8 cellular contexts compared by ENCODE assay signal in the genomic region with DNA sequence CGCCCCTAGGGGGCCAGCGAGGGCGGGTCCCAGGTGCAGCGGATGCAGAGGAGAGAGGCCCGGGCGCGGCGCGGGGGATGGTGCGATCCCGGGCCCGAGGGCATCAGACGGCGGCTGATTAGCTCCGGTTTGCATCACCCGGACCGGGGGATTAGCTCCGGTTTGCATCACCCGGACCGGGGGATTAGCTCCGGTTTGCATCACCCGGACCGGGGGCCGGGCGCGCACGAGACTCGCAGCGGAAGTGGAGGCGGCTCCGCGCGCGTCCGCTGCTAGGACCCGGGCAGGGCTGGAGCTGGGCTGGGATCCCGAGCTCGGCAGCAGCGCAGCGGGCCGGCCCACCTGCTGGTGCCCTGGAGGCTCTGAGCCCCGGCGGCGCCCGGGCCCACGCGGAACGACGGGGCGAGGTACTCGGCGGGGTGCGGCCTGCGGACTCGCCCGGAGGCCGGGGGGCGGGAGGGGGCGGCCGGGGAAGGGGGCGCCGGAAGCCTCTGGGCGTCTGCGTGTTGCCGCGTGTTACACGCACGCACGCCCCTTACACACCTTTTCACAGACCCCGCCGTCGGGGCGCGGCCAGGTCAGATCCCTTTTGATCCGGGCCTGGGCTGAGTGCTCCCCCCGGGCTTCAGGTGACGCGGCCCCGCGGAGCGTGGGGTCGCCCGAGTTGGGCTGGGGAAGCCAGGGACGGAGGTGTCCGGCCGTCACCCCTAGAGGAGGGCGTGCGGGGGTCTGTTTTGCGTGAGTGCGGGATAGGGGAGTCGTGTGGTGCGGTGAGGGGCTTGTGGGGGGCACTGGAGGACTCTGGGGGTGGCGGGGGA. TPM values are rescaled to one million over a fixed set of nuclear protein-coding genes. Genes with fewer than 3 reads are reported as not detected.
DNase-seq lines count a peak whose midpoint lies in the region; ATAC-seq and TF ChIP-seq lines count a peak whose summit lies in the region.

No MANE protein-coding gene starts in this region.

- H3K4me1 Mint-ChIP-seq in Caco-2 (ENCODE audit: low read depth, unreplicated experiment): peaks cover 19% of the 10 kb centered on the region
- peaks cover 25% of the 10 kb centered on the region for H3K4me1 Mint-ChIP-seq in activated naive CD4-positive, alpha-beta T cell treated with anti-CD3 and anti-CD28 coated beads for 36 hours (ENCODE audit: low read depth)

- H3K36me3 Mint-ChIP-seq in Caco-2 (ENCODE audit: insufficient read depth, unreplicated experiment): peaks cover 55% of the 10 kb centered on the region
- peaks cover 10% of the 10 kb centered on the region for H3K36me3 Mint-ChIP-seq in activated naive CD4-positive, alpha-beta T cell treated with anti-CD3 and anti-CD28 coated beads for 36 hours (ENCODE audit: low read depth)

- intact Hi-C loops in Caco-2 (cut with micrococcal nuclease; ENCODE audit: unreplicated experiment): loop anchor here (1.0 to 2.0 kb wide), 3 partner anchors 11 to 21 kb away; no protein-coding TSS in a partner anchor
- intact Hi-C loops in activated naive CD4-positive, alpha-beta T cell treated with anti-CD3 and anti-CD28 coated beads for 36 hours (cut with micrococcal nuclease): loop anchor here (1.0 to 5.0 kb wide), 3 partner anchors 14 to 34 kb away; a partner anchor contains a TSS

- ATAC-seq in GM19452 (IDR thresholded peaks at IDR 0.05; ENCODE audit: unreplicated experiment): peak; percentile 54

- POLR2A ChIA-PET in Caco-2 (lab: Charles Lee): interaction anchor here (0.6 to 3.5 kb wide), 13 partner anchors 10 to 191 kb away, joined by 3 to 75 read pairs (median 5); a partner anchor contains a TSS

- peak overlapping the region; percentile 83 for H3K4me3 Mint-ChIP-seq in Caco-2 (ENCODE audit: unreplicated experiment)
- H3K4me3 Mint-ChIP-seq in activated naive CD4-positive, alpha-beta T cell treated with anti-CD3 and anti-CD28 coated beads for 36 hours: peak overlapping the region; percentile 83

- H3K36me3 ChIP-seq in Caco-2 (ENCODE audit: control insufficient read depth, insufficient read depth, low read length): no peaks in the 10 kb centered on the region
- H3K36me3 ChIP-seq in cardiac muscle cell: no peaks in the 10 kb centered on the region

- H3K9me3 Mint-ChIP-seq in Caco-2 (ENCODE audit: unreplicated experiment): no peaks in the 10 kb centered on the region
- H3K9me3 Mint-ChIP-seq in activated naive CD4-positive, alpha-beta T cell treated with anti-CD3 and anti-CD28 coated beads for 36 hours: no peaks in the 10 kb centered on the region

- DNase-seq in Caco-2: peak; percentile 94 to 98
- DNase-seq in HK-2 (ENCODE audit: unreplicated experiment): peak; percentile 88
- peak; percentile 42 for DNase-seq in SHP77 treated with DMSO at 0.1 percent for 48 hours (lab: John Stamatoyannopoulos, UW)
- peak; percentile 82 for DNase-seq in activated naive CD4-positive, alpha-beta T cell treated with anti-CD3 and anti-CD28 coated beads for 36 hours
- DNase-seq in cardiac muscle cell (ENCODE audit: low read depth in 1 of 2, low spot score in 1 of 2): peak; percentile 48 to 81
- peak; percentile 74 for DNase-seq in retina
- no peak for DNase-seq in hippocampal formation (lab: John Stamatoyannopoulos, UW)

- peak overlapping the region; percentile 97 for H3K4me3 ChIP-seq in Caco-2 (ENCODE audit: low read depth, low read length)
- peak overlapping the region; percentile 46 for H3K4me3 ChIP-seq in cardiac muscle cell

- no TSS peak for BruUV-seq in Caco-2 (replicated peaks; lab: Mats Ljungman, UMichigan)

- no peaks in the 10 kb centered on the region for H3K9me3 ChIP-seq in Caco-2
- H3K9me3 ChIP-seq in cardiac muscle cell (ENCODE audit: low read depth): no peaks in the 10 kb centered on the region

- peak overlapping the region; percentile 92 for H3K27ac Mint-ChIP-seq in Caco-2 (ENCODE audit: unreplicated experiment)
- peak overlapping the region; percentile 92 for H3K27ac Mint-ChIP-seq in activated naive CD4-positive, alpha-beta T cell treated with anti-CD3 and anti-CD28 coated beads for 36 hours

- no peak overlapping the region for H3K27ac ChIP-seq in cardiac muscle cell

- H3K27me3 ChIP-seq in Caco-2 (replicated peaks; ENCODE audit: control insufficient read depth, insufficient read depth, low read length) (no peaks in the 10 kb centered on the region), cardiac muscle cell (peaks cover 27% of the 10 kb centered on the region)

- peak; percentile 47 to 70 for TF ChIP-seq CTCF in Caco-2 (IDR thresholded peaks at IDR 0.05; ENCODE audit: insufficient read depth in 1 of 2, low read depth in 1 of 2, low read length in 1 of 2, severe bottlenecking in 1 of 2, unreplicated experiment in 1 of 2)
- TF ChIP-seq CTCF in cardiac muscle cell (IDR thresholded peaks at IDR 0.05; ENCODE audit: low read depth, low read length): peak; percentile 12

- H3K4me1 ChIP-seq in Caco-2 (peaks cover 12% of the 10 kb centered on the region), cardiac muscle cell (ENCODE audit: low read depth) (no peaks in the 10 kb centered on the region)

- no peaks in the 10 kb centered on the region for H3K27me3 Mint-ChIP-seq in Caco-2 (ENCODE audit: insufficient read depth, unreplicated experiment)
- no peaks in the 10 kb centered on the region for H3K27me3 Mint-ChIP-seq in activated naive CD4-positive, alpha-beta T cell treated with anti-CD3 and anti-CD28 coated beads for 36 hours (ENCODE audit: low read depth)

- CTCF ChIA-PET in Caco-2 (lab: Charles Lee): interaction anchor here (0.6 to 2.0 kb wide), 11 partner anchors 10 to 264 kb away, joined by 3 to 16 read pairs (median 4); a partner anchor contains a TSS
- CTCF ChIA-PET in activated naive CD4-positive, alpha-beta T cell treated with anti-CD3 and anti-CD28 coated beads for 36 hours (lab: Charles Lee): interaction anchor here (0.6 to 1.5 kb wide), 4 partner anchors 19 to 1391 kb away, joined by 3 to 4 read pairs (median 4); no protein-coding TSS in a partner anchor

RNA-seq across cellular contexts. Expression of a gene that starts 0.4 kb away (rescaled TPM):
- total RNA-seq in Caco-2 (2022) (113 and 132 TPM in 2 replicates), cardiac muscle cell (7.0 and 9.0 TPM in 2 replicates)
- total RNA-seq in activated naive CD4-positive, alpha-beta T cell treated with anti-CD3 and anti-CD28 coated beads for 36 hours: 10 to 100 TPM; 47.4 to 49.2 TPM
- polyA plus RNA-seq in cardiac muscle cell: 5.3 and 7.2 TPM in 2 replicates

RNA-seq across cellular contexts. Expression of a gene that starts 27.1 kb away (rescaled TPM):
- total RNA-seq in Caco-2 (2022) (103 and 111 TPM in 2 replicates), cardiac muscle cell (81.3 and 104 TPM in 2 replicates)
- total RNA-seq in activated naive CD4-positive, alpha-beta T cell treated with anti-CD3 and anti-CD28 coated beads for 36 hours: 100 to 1,000 TPM; 150 to 160 TPM
- polyA plus RNA-seq in cardiac muscle cell: 51.5 and 75.9 TPM in 2 replicates

RNA-seq across cellular contexts. Expression of a gene that starts 34.1 kb away (rescaled TPM):
- 24.6 and 27.5 TPM in 2 replicates for total RNA-seq in Caco-2 (2022)
- 1 to 10 TPM; 3.9 to 4.2 TPM for total RNA-seq in activated naive CD4-positive, alpha-beta T cell treated with anti-CD3 and anti-CD28 coated beads for 36 hours
- total RNA-seq in cardiac muscle cell: 111 and 190 TPM in 2 replicates
- polyA plus RNA-seq in cardiac muscle cell: 135 and 170 TPM in 2 replicates

RNA-seq across cellular contexts. Expression of a gene that starts 55.6 kb away (rescaled TPM):
- total RNA-seq in Caco-2 (2022) (13.9 and 14.7 TPM in 2 replicates), cardiac muscle cell (57.6 and 79.8 TPM in 2 replicates)
- 1 to 10 TPM; 6.0 to 6.4 TPM for total RNA-seq in activated naive CD4-positive, alpha-beta T cell treated with anti-CD3 and anti-CD28 coated beads for 36 hours
- polyA plus RNA-seq in cardiac muscle cell: 41.9 and 49.9 TPM in 2 replicates

Comparison
In these comparisons a context has a peak if more than half of its experiments do, and no peak if none do; other contexts are left out.
1. DNase-seq: peak in Caco-2 (2 of 2), HK-2 (single experiment), SHP77 treated with DMSO at 0.1 percent for 48 hours (single experiment), activated naive CD4-positive, alpha-beta T cell treated with anti-CD3 and anti-CD28 coated beads for 36 hours (single experiment), cardiac muscle cell (2 of 2) and retina (single experiment); none in hippocampal formation (0 of 2).